ENCODE assay signal across 17 cellular contexts in the genomic region with DNA sequence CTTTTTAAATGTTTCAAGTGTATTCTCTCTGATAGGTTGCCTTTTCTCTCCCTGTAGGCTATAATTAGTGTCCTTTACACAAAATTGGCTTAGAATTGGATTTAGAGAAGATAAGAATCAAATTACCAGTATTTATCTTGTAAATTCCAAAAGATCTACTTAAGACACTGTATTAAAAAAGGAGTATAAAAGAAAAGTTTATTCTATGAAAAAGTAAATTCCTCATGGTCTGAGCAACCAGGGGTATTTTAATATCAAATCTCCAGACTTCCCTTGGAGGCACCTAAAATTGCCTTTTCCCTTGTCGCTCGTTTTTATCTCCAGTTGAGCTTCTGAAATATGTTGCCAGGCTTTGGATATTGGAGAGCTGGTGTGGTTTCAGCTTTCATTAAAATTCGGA. TPM values are rescaled to one million over a fixed set of nuclear protein-coding genes. Genes with fewer than 3 reads are reported as not detected.
DNase-seq lines count a peak whose midpoint lies in the region; ATAC-seq and TF ChIP-seq lines count a peak whose summit lies in the region.
"Had no signal": no experiment of that assay in that cellular context is flagged by ENCODE, and none has a peak within 500 bp of the region (broad histone marks: within the 10 kb centered on the region; RNA-seq: fewer than 3 reads in every experiment).

No MANE protein-coding gene starts in this region.

- H3K9me3 ChIP-seq in CD8-positive, alpha-beta memory T cell (ENCODE audit: low read length) = no peaks in the 10 kb centered on the region
- no peaks in the 10 kb centered on the region for H3K9me3 ChIP-seq in adrenal gland (replicated peaks in 1 of 3)
- H3K9me3 ChIP-seq in neural progenitor cell (ENCODE audit: low read depth) = no peaks in the 10 kb centered on the region
- H3K9me3 ChIP-seq in thyroid gland = no peaks in the 10 kb centered on the region
- H3K9me3 ChIP-seq in spleen = no peaks in the 10 kb centered on the region
- H3K9me3 ChIP-seq: BE2C had no signal

- intact Hi-C loops in adrenal gland (cut with DNase I) (no loop called here), thyroid gland (cut with DNase I) (no loop called here), spleen (cut with DNase I; ENCODE audit: low total_unique reads) (no loop called here)

- H3K79me2 ChIP-seq in neural progenitor cell (ENCODE audit: low read depth) = peaks cover 65% of the 10 kb centered on the region

- peak overlapping the region in 6 of 8 donors; percentile 28 to 93 (median 72) for H3K27ac Mint-ChIP-seq in CD8-positive, alpha-beta memory T cell
- H3K27ac Mint-ChIP-seq in neural progenitor cell = peak overlapping the region; percentile 38

- H3K4me3 ChIP-seq in CD8-positive, alpha-beta memory T cell (ENCODE audit: low read length) = no peak overlapping the region
- no peak overlapping the region for H3K4me3 ChIP-seq in adrenal gland
- no peak overlapping the region for H3K4me3 ChIP-seq in neural progenitor cell
- H3K4me3 ChIP-seq in thyroid gland (replicated peaks in 1 of 3) = no peak overlapping the region
- no peak overlapping the region for H3K4me3 ChIP-seq in spleen

- peaks cover 13 to 51% (median 45%) of the 10 kb centered on the region in 3 donors for H3K4me1 Mint-ChIP-seq in CD8-positive, alpha-beta memory T cell
- H3K4me1 Mint-ChIP-seq in neural progenitor cell = peaks cover 73% of the 10 kb centered on the region

- peak overlapping the region in 3 of 7 donors; percentile 38 to 73 (median 45) for H3K4me3 Mint-ChIP-seq in CD8-positive, alpha-beta memory T cell
- H3K4me3 Mint-ChIP-seq in neural progenitor cell = no peak overlapping the region

- no peaks in the 10 kb centered on the region for H3K4me1 ChIP-seq in CD8-positive, alpha-beta memory T cell (ENCODE audit: insufficient read depth, low read length)
- peaks cover 33 to 79% of the 10 kb centered on the region in 2 donors for H3K4me1 ChIP-seq in adrenal gland (replicated peaks in 1 of 2)
- peaks cover 58% of the 10 kb centered on the region for H3K4me1 ChIP-seq in neural progenitor cell
- H3K4me1 ChIP-seq in thyroid gland = peaks cover 90 to 92% of the 10 kb centered on the region in 2 donors
- peaks cover 5 to 92% (median 23%) of the 10 kb centered on the region in 6 donors for H3K4me1 ChIP-seq in spleen
- H3K4me1 ChIP-seq: BE2C had no signal

- no peak for DNase-seq in CD8-positive, alpha-beta memory T cell
- DNase-seq in adrenal gland = no peak
- DNase-seq in neural progenitor cell (ENCODE audit: low spot score) = no peak
- DNase-seq in thyroid gland = no peak
- no peak for DNase-seq in spleen
- no peak for DNase-seq in cerebellum (ENCODE audit: low spot score)
- DNase-seq: BE2C, DMS 273 treated with DMSO at 0.1 percent for 48 hours, NCI-H1105 treated with DMSO at 0.1 percent for 48 hours, NCI-H187, NCI-H2171, NCI-H446 treated with DMSO at 0.1 percent for 48 hours, NCI-H748 treated with DMSO at 0.1 percent for 48 hours had no signal

- H3K9ac ChIP-seq in neural progenitor cell = no peak overlapping the region

- no peak overlapping the region for H3K4me2 ChIP-seq in neural progenitor cell

- no peaks in the 10 kb centered on the region for H3K36me3 Mint-ChIP-seq in CD8-positive, alpha-beta memory T cell
- H3K36me3 Mint-ChIP-seq in neural progenitor cell = peaks cover 20% of the 10 kb centered on the region

- H3F3A ChIP-seq in neural progenitor cell (ENCODE audit: low read depth) = peaks cover 28% of the 10 kb centered on the region

- CTCF ChIA-PET in CD8-positive, alpha-beta memory T cell (lab: Charles Lee) = interaction anchor here (0.8 to 1.4 kb wide), 2 partner anchors 35 to 165 kb away, joined by 3 read pairs; no protein-coding TSS in a partner anchor

- ATAC-seq in GM19467 (IDR thresholded peaks at IDR 0.05; ENCODE audit: unreplicated experiment) = no peak

- peaks cover 18% of the 10 kb centered on the region for H4K20me1 ChIP-seq in neural progenitor cell (ENCODE audit: low read depth)

- no peaks in the 10 kb centered on the region for H3K27me3 ChIP-seq in CD8-positive, alpha-beta memory T cell (ENCODE audit: insufficient read depth, low read length, poor library complexity, severe bottlenecking)
- no peaks in the 10 kb centered on the region for H3K27me3 ChIP-seq in adrenal gland
- H3K27me3 ChIP-seq in neural progenitor cell = no peaks in the 10 kb centered on the region
- no peaks in the 10 kb centered on the region for H3K27me3 ChIP-seq in thyroid gland
- H3K27me3 ChIP-seq in spleen (replicated peaks in 1 of 7) = no peaks in the 10 kb centered on the region

- no peak overlapping the region for H3K27ac ChIP-seq in CD8-positive, alpha-beta memory T cell (ENCODE audit: low read depth, low read length)
- H3K27ac ChIP-seq in adrenal gland (peak overlapping the region in 3 of 5 donors; percentile 9 to 29 (median 22)), neural progenitor cell (no peak overlapping the region), thyroid gland (peak overlapping the region in 2 of 3 donors; percentile 82 to 90), spleen (no peak overlapping the region)

- H3K36me3 ChIP-seq in CD8-positive, alpha-beta memory T cell (ENCODE audit: insufficient read depth, low read length) = no peaks in the 10 kb centered on the region
- no peaks in the 10 kb centered on the region for H3K36me3 ChIP-seq in adrenal gland (replicated peaks in 1 of 2)
- no peaks in the 10 kb centered on the region for H3K36me3 ChIP-seq in neural progenitor cell
- H3K36me3 ChIP-seq in thyroid gland = peaks cover 0 to 5% of the 10 kb centered on the region in 2 donors
- peaks cover 0 to 36% (median 0%) of the 10 kb centered on the region in 6 donors for H3K36me3 ChIP-seq in spleen
- H3K36me3 ChIP-seq: BE2C had no signal

- H3K9me3 Mint-ChIP-seq in CD8-positive, alpha-beta memory T cell = no peaks in the 10 kb centered on the region
- peaks cover 4% of the 10 kb centered on the region for H3K9me3 Mint-ChIP-seq in neural progenitor cell

- peaks cover 0 to 1% of the 10 kb centered on the region in 2 donors for H3K27me3 Mint-ChIP-seq in CD8-positive, alpha-beta memory T cell
- no peaks in the 10 kb centered on the region for H3K27me3 Mint-ChIP-seq in neural progenitor cell (ENCODE audit: insufficient read depth, low read depth)

- no peak for TF ChIP-seq POLR2A in adrenal gland (IDR thresholded peaks at IDR 0.05)
- no peak for TF ChIP-seq POLR2A in thyroid gland (IDR thresholded peaks at IDR 0.05)
- TF ChIP-seq POLR2A in spleen (IDR thresholded peaks at IDR 0.05) = no peak

- H2AFZ ChIP-seq in neural progenitor cell (replicated peaks) = no peak overlapping the region

- WGBS in adrenal gland, 4 donors = 37 to 52% (median 48%) methylated on average over 3 of the region's 3 CpGs
- 61 to 65% methylated on average over 3 of the region's 3 CpGs for WGBS in thyroid gland, 2 donors
- WGBS in spleen, 5 donors = 51 to 67% (median 56%) methylated on average over 3 of the region's 3 CpGs

- POLR2A ChIA-PET in CD8-positive, alpha-beta memory T cell (lab: Charles Lee) = no interaction called here

- TF ChIP-seq CTCF in adrenal gland (IDR thresholded peaks at IDR 0.05) (no peak), neural progenitor cell (IDR thresholded peaks at IDR 0.05) (no peak), thyroid gland (IDR thresholded peaks at IDR 0.05) (no peak), spleen (IDR thresholded peaks at IDR 0.05 in 8 of 11, conservative IDR thresholded peaks at IDR 0.05 in 3 of 11) (no peak)

RNA-seq across cellular contexts. Expression of a gene that starts 36.4 kb away (rescaled TPM):
- 1 to 10 TPM; 2.1 to 2.2 TPM for total RNA-seq in CD8-positive, alpha-beta memory T cell
- 71.9 TPM for polyA plus RNA-seq in CD8-positive, alpha-beta memory T cell
- 100 to 1,000 TPM in 1 of 8 donors, 10 to 100 TPM in 7; 25.3 to 119 (median 68.6) TPM for total RNA-seq in adrenal gland
- polyA plus RNA-seq in adrenal gland = 10 to 100 TPM; 16.0 to 36.0 (median 16.0) TPM
- 17.7 and 29.7 TPM in 2 replicates for total RNA-seq in neural progenitor cell (ENCODE audit: low replicate concordance)
- total RNA-seq in thyroid gland = 100 to 1,000 TPM; 157 to 385 (median 177) TPM
- 10 to 100 TPM in 6 of 7 donors, 1 to 10 TPM in 1; 8.4 to 85.6 (median 81.9) TPM for total RNA-seq in spleen
- polyA plus RNA-seq in spleen = 1 to 10 TPM; 1.5 to 9.2 (median 2.8) TPM
- total RNA-seq in cerebellum = 4.2 TPM
- total RNA-seq: Daoy, H4 had no signal
- polyA plus RNA-seq: AG04450 had no signal

Comparison
In these comparisons a context has a peak if more than half of its experiments do, and no peak if none do; other contexts are left out.
1. H3K27ac ChIP-seq: peak in adrenal gland (3 of 5) and thyroid gland (2 of 3); none in CD8-positive, alpha-beta memory T cell (single experiment), neural progenitor cell (single experiment) and spleen (0 of 8).